8 cellular contexts compared by ENCODE assay signal in genomic region chr17:76239538-76240274, GRCh38. TPM values are rescaled to one million over a fixed set of nuclear protein-coding genes. Genes with fewer than 3 reads are reported as not detected.
DNase-seq lines count a peak whose midpoint lies in the region; ATAC-seq, FAIRE-seq and TF ChIP-seq lines count a peak whose summit lies in the region.

No MANE protein-coding gene starts in this region.

- no peak for TF ChIP-seq POLR2A in esophagus muscularis mucosa (IDR thresholded peaks at IDR 0.05; ENCODE audit: low read depth)

- H3K9me3 ChIP-seq in SK-N-MC (ENCODE audit: low read depth, low read length) = no peaks in the 10 kb centered on the region
- no peaks in the 10 kb centered on the region for H3K9me3 ChIP-seq in esophagus muscularis mucosa
- H3K9me3 ChIP-seq in pancreas = no peaks in the 10 kb centered on the region

- H3K9ac ChIP-seq in SK-N-MC (ENCODE audit: insufficient read length) = no peak overlapping the region

- no peak for FAIRE-seq in pancreas (lab: Jason Lieb, UNC)
- FAIRE-seq in D721Med (lab: Jason Lieb, UNC) = no peak

- WGBS in esophagus muscularis mucosa = 5% methylated on average over 5 of the region's 75 CpGs
- WGBS in pancreas, 2 donors = 8 to 11% methylated on average over 59 to 75 of the region's 75 CpGs

- H3K4me1 ChIP-seq in esophagus muscularis mucosa (peaks cover 16 to 27% (median 22%) of the 10 kb centered on the region in 4 donors), pancreas (peaks cover 0 to 13% (median 10%) of the 10 kb centered on the region in 3 donors)

- H3K36me3 ChIP-seq in SK-N-MC (ENCODE audit: insufficient read depth, low read length) = no peaks in the 10 kb centered on the region
- H3K36me3 ChIP-seq in esophagus muscularis mucosa = no peaks in the 10 kb centered on the region
- no peaks in the 10 kb centered on the region for H3K36me3 ChIP-seq in pancreas

- DNase-seq in NCI-H748 (lab: John Stamatoyannopoulos, UW; ENCODE audit: unreplicated experiment) = peak; percentile 21
- DNase-seq in NCI-H748 treated with DMSO at 0.1 percent for 48 hours (lab: John Stamatoyannopoulos, UW) = no peak
- no peak for DNase-seq in SK-N-MC (ENCODE audit: low read depth, low spot score)
- no peak for DNase-seq in esophagus muscularis mucosa (ENCODE audit: extremely low spot score)
- peak in 3 of 6 donors; percentile 43 to 78 (median 66) for DNase-seq in pancreas
- no peak for DNase-seq in G401 (ENCODE audit: low spot score)
- DNase-seq in D721Med (ENCODE audit: insufficient read length, low spot score) = no peak
- no peak for DNase-seq in superior temporal gyrus (ENCODE audit: extremely low spot score)

- H3K4me3 ChIP-seq in SK-N-MC (peak overlapping the region; percentile 73), esophagus muscularis mucosa (peak overlapping the region; percentile 58 to 73 (median 65)), pancreas (peak overlapping the region; percentile 3 to 54 (median 34))

- H3K27me3 ChIP-seq in esophagus muscularis mucosa = peaks cover 0 to 46% (median 6%) of the 10 kb centered on the region in 4 donors
- no peaks in the 10 kb centered on the region for H3K27me3 ChIP-seq in pancreas

- in situ Hi-C loops in G401 (cut with HindIII; ENCODE audit: low sequenced_read_pairs) = no loop called here

- peak in 2 of 4 donors; percentile 5 to 13 for ATAC-seq in pancreas

- no peak overlapping the region for H3K27ac ChIP-seq in SK-N-MC
- peak overlapping the region in 3 of 4 donors; percentile 63 to 67 (median 64) for H3K27ac ChIP-seq in esophagus muscularis mucosa (replicated peaks in 1 of 4)
- H3K27ac ChIP-seq in pancreas = peak overlapping the region in 2 of 4 donors; percentile 18 to 22

- intact Hi-C loops in esophagus muscularis mucosa (cut with DNase I) (loop anchor here (5.0 kb wide), 1 partner anchor 33 kb away; no protein-coding TSS in a partner anchor), pancreas (cut with DNase I) (no loop called here)

- TF ChIP-seq EP300 in esophagus muscularis mucosa (IDR thresholded peaks at IDR 0.05) = no peak

- TF ChIP-seq CTCF in esophagus muscularis mucosa (IDR thresholded peaks at IDR 0.05) = no peak
- TF ChIP-seq CTCF in pancreas (IDR thresholded peaks at IDR 0.05) = no peak
- no peak for TF ChIP-seq CTCF in D721Med (IDR thresholded peaks at IDR 0.05; ENCODE audit: insufficient read depth, missing control alignments)

RNA-seq across cellular contexts. Expression of gene RNF157, which starts 0.6 kb away (rescaled TPM):
- total RNA-seq in esophagus muscularis mucosa (1 to 10 TPM; 2.1 to 8.1 (median 4.8) TPM), pancreas (1 to 10 TPM in 5 of 6 donors, under 1 TPM in 1; 0.87 to 4.0 (median 2.8) TPM)
- 1 to 10 TPM; 3.4 to 6.4 TPM for polyA plus RNA-seq in pancreas
- total RNA-seq in G401 (2014; rRNA removed; shearing (Covaris generic)) = 4.4 and 5.5 TPM in 2 replicates

RNA-seq across cellular contexts. Expression of gene UBALD2, which starts 25.4 kb away (rescaled TPM):
- 10 to 100 TPM in 3 of 4 donors, 1 to 10 TPM in 1; 9.1 to 16.2 (median 12.4) TPM for total RNA-seq in esophagus muscularis mucosa
- 10 to 100 TPM; 17.8 to 34.6 (median 24.6) TPM for total RNA-seq in pancreas
- 10 to 100 TPM; 21.8 to 30.0 TPM for polyA plus RNA-seq in pancreas
- total RNA-seq in G401 (2014; rRNA removed; shearing (Covaris generic)) = 4.8 and 8.7 TPM in 2 replicates
